Comparison of ENCODE assay signal across 9 cellular contexts in genomic region chr5:100841358-100842076, GRCh38.
A peak's percentile ranks its signal among the peaks of the same experiment; 100 is the strongest.
DNase-seq lines count a peak whose midpoint lies in the region; ATAC-seq, FAIRE-seq and TF ChIP-seq lines count a peak whose summit lies in the region.
"Had no signal": no experiment of that assay in that cellular context is flagged by ENCODE, and none has a peak within 500 bp of the region (broad histone marks: within the 10 kb centered on the region; RNA-seq: fewer than 3 reads in every experiment).

No MANE protein-coding gene starts in this region.

- no peak overlapping the region for H3K23ac ChIP-seq in H9 (ENCODE audit: insufficient read length, low read depth, low read length)

- H2BK20ac ChIP-seq in H9 (ENCODE audit: low read depth, low read length, poor library complexity, severe bottlenecking), result no peak overlapping the region

- DNase-seq in GM12865 (ENCODE audit: low read depth) (peak; percentile 57), H9 (no peak), lower lobe of right lung (no peak), kidney (no peak), Peyer's patch (no peak), GM13976 (ENCODE audit: low spot score) (no peak), chondrocyte (ENCODE audit: low spot score) (no peak)
- DNase-seq: MM.1S had no signal

- H4K91ac ChIP-seq in H9 (ENCODE audit: insufficient read length, low read depth, low read length), result no peak overlapping the region

- H3K79me2 ChIP-seq in H9 (ENCODE audit: insufficient read depth, low read length), result no peaks in the 10 kb centered on the region
- H3K79me2 ChIP-seq in SU-DHL-6 (ENCODE audit: insufficient read depth, low read length), result peaks cover 27% of the 10 kb centered on the region

- H4K8ac ChIP-seq in H9 (replicated peaks; ENCODE audit: insufficient read length, low read depth, low read length), result no peak overlapping the region

- H3K36me3 Mint-ChIP-seq in H9 (ENCODE audit: insufficient read depth in 1 of 3, low read depth in 3 of 3) (no peaks in the 10 kb centered on the region), chondrocyte (ENCODE audit: low read depth) (no peaks in the 10 kb centered on the region)

- H3K27me3 Mint-ChIP-seq in H9 (ENCODE audit: low read depth), result no peaks in the 10 kb centered on the region
- no peaks in the 10 kb centered on the region for H3K27me3 Mint-ChIP-seq in chondrocyte (ENCODE audit: low read depth)

- H3F3A ChIP-seq in SU-DHL-6 (ENCODE audit: insufficient read depth), result peaks cover 21% of the 10 kb centered on the region

- H3K4me2 ChIP-seq in H9 (ENCODE audit: insufficient read depth, insufficient read length, low read length), result no peak overlapping the region
- H3K4me2 ChIP-seq in SU-DHL-6 (ENCODE audit: low read depth, low read length, poor library complexity, severe bottlenecking), result peak overlapping the region; percentile 45

- H3K18ac ChIP-seq in H9 (ENCODE audit: insufficient read length, low read depth, low read length), result no peak overlapping the region

- H2AFZ ChIP-seq in H9 (ENCODE audit: low read length), result no peak overlapping the region
- no peak overlapping the region for H2AFZ ChIP-seq in SU-DHL-6 (ENCODE audit: low read depth, low read length, severe bottlenecking)

- H3K4me1 Mint-ChIP-seq in H9 (peaks cover 16 to 17% of the 10 kb centered on the region in 2 experiments), chondrocyte (ENCODE audit: low read depth) (no peaks in the 10 kb centered on the region)

- no peaks in the 10 kb centered on the region for H3K9me3 Mint-ChIP-seq in H9
- no peaks in the 10 kb centered on the region for H3K9me3 Mint-ChIP-seq in chondrocyte (ENCODE audit: low read depth)

- no peaks in the 10 kb centered on the region for H3K79me1 ChIP-seq in H9 (ENCODE audit: insufficient read depth, low read depth, low read length, poor library complexity, severe bottlenecking)

- FAIRE-seq in kidney (lab: Jason Lieb, UNC), result no peak

- peaks cover 2% of the 10 kb centered on the region; the same call in 1 of the 2 replicates for H3K4me1 ChIP-seq in H9 (ENCODE audit: insufficient read depth, low read length)
- peaks cover 39% of the 10 kb centered on the region for H3K4me1 ChIP-seq in lower lobe of right lung
- H3K4me1 ChIP-seq in kidney (ENCODE audit: control insufficient read depth in 1 of 2, insufficient read depth in 1 of 2, low read depth in 1 of 2, low read length in 2 of 2), result no peaks in the 10 kb centered on the region
- no peaks in the 10 kb centered on the region for H3K4me1 ChIP-seq in Peyer's patch

- no peak for TF ChIP-seq POLR2A in Peyer's patch (IDR thresholded peaks at IDR 0.05)

- no peak overlapping the region for H3K56ac ChIP-seq in H9 (ENCODE audit: insufficient read length, low read depth, low read length)

- H3K9me3 ChIP-seq in H9 (ENCODE audit: control insufficient read depth, low read depth, low read length) (no peaks in the 10 kb centered on the region), SU-DHL-6 (ENCODE audit: insufficient read depth, low read length) (no peaks in the 10 kb centered on the region), lower lobe of right lung (no peaks in the 10 kb centered on the region), kidney (ENCODE audit: control insufficient read depth in 1 of 2, low read length in 2 of 2) (no peaks in the 10 kb centered on the region), Peyer's patch (no peaks in the 10 kb centered on the region)

- H3K36me3 ChIP-seq in SU-DHL-6 (ENCODE audit: low read length) (peaks cover 38% of the 10 kb centered on the region), lower lobe of right lung (no peaks in the 10 kb centered on the region), kidney (ENCODE audit: control insufficient read depth in 1 of 2, insufficient read depth in 2 of 2, low read length in 2 of 2) (no peaks in the 10 kb centered on the region), Peyer's patch (no peaks in the 10 kb centered on the region)

- no CpG with 5 or more reads among the region's 4 CpGs for WGBS in H9 (ENCODE audit: extremely low coverage, insufficient read length, low lambda C conversion rate)

- no peak overlapping the region for H2AK5ac ChIP-seq in H9 (ENCODE audit: insufficient read length, low read length)

- H4K20me1 ChIP-seq in H9 (ENCODE audit: control insufficient read depth, insufficient read depth, insufficient read length), result no peaks in the 10 kb centered on the region
- H4K20me1 ChIP-seq in SU-DHL-6 (ENCODE audit: low read depth, low read length), result no peaks in the 10 kb centered on the region

- no peak overlapping the region for H3K9ac ChIP-seq in H9 (ENCODE audit: extremely low read depth, insufficient read length, low read length)
- H3K9ac ChIP-seq in SU-DHL-6 (ENCODE audit: low read length), result peak overlapping the region; percentile 22; the same call in 1 of the 2 replicates
- no peak overlapping the region for H3K9ac ChIP-seq in kidney (ENCODE audit: low read length in 2 of 2)

- H2BK15ac ChIP-seq in H9 (ENCODE audit: low read depth, low read length), result no peak overlapping the region

- no peak overlapping the region for H3K14ac ChIP-seq in H9 (ENCODE audit: insufficient read depth, low read length)

- H4K5ac ChIP-seq in H9 (ENCODE audit: insufficient read length, low read depth, low read length), result no peak overlapping the region

- no peaks in the 10 kb centered on the region for H3K23me2 ChIP-seq in H9 (ENCODE audit: insufficient read length, low read depth, low read length, poor library complexity, severe bottlenecking)

- ATAC-seq in lower lobe of right lung, result no peak

- H3K27ac Mint-ChIP-seq in H9 (peak overlapping the region in 2 of 3 experiments; percentile 8 to 48; a peak in 1 of 7 replicates), chondrocyte (ENCODE audit: unreplicated experiment) (no peak overlapping the region)

- no peak overlapping the region for H3T11ph ChIP-seq in H9 (ENCODE audit: low read length)

- H3K9me2 ChIP-seq in SU-DHL-6 (replicated peaks; ENCODE audit: insufficient read depth, low read length), result no peaks in the 10 kb centered on the region

- peak overlapping the region in 1 of 2 experiments; percentile 30; a peak in 1 of 5 replicates for H3K4me3 Mint-ChIP-seq in H9
- no peak overlapping the region for H3K4me3 Mint-ChIP-seq in chondrocyte (ENCODE audit: unreplicated experiment)

- in situ Hi-C loops in GM13976 (cut with MboI; ENCODE audit: low sequenced_read_pairs, unreplicated experiment), result no loop called here

- intact Hi-C loops in lower lobe of right lung (cut with DNase I) (no loop called here), kidney (cut with DNase I) (no loop called here)

- H3K4me3 ChIP-seq in GM12865 (ENCODE audit: low read depth, low read length) (peak overlapping the region; percentile 55), SU-DHL-6 (ENCODE audit: insufficient read depth, low read length, poor library complexity, severe bottlenecking) (no peak overlapping the region), lower lobe of right lung (no peak overlapping the region), kidney (ENCODE audit: low read length in 2 of 2) (no peak overlapping the region), Peyer's patch (no peak overlapping the region)

- TF ChIP-seq CTCF in GM12865 (IDR thresholded peaks at IDR 0.05; ENCODE audit: insufficient read depth, low read depth, low read length, missing control alignments), result no peak
- no peak for TF ChIP-seq CTCF in H9 (conservative IDR thresholded peaks at IDR 0.05)
- no peak for TF ChIP-seq CTCF in SU-DHL-6 (IDR thresholded peaks at IDR 0.05; ENCODE audit: insufficient read depth, low read length, poor library complexity, severe bottlenecking)
- no peak for TF ChIP-seq CTCF in lower lobe of right lung (IDR thresholded peaks at IDR 0.05)
- TF ChIP-seq CTCF in kidney (IDR thresholded peaks at IDR 0.05; ENCODE audit: borderline replicate concordance, extremely low read depth, insufficient read depth), result no peak
- TF ChIP-seq CTCF in Peyer's patch (IDR thresholded peaks at IDR 0.05), result no peak
- TF ChIP-seq CTCF in GM13976 (IDR thresholded peaks at IDR 0.05; ENCODE audit: borderline replicate concordance, control extremely low read depth, extremely low read depth, insufficient read depth, missing control alignments), result no peak
- no peak for TF ChIP-seq CTCF in chondrocyte (IDR thresholded peaks at IDR 0.05)

- no peak overlapping the region for H2BK5ac ChIP-seq in H9 (ENCODE audit: insufficient read length, low read length)

- H3K27me3 ChIP-seq in H9 (ENCODE audit: insufficient read depth, low read length) (no peaks in the 10 kb centered on the region), SU-DHL-6 (ENCODE audit: low read length) (no peaks in the 10 kb centered on the region), lower lobe of right lung (ENCODE audit: low read depth) (no peaks in the 10 kb centered on the region), Peyer's patch (no peaks in the 10 kb centered on the region)

- H2BK12ac ChIP-seq in H9 (ENCODE audit: insufficient read length, low read depth, low read length), result no peak overlapping the region

- no peak overlapping the region for H3K4ac ChIP-seq in H9 (ENCODE audit: low read depth, low read length)

- H2BK120ac ChIP-seq in H9 (ENCODE audit: low read depth, low read length, poor library complexity, severe bottlenecking), result no peak overlapping the region

- H3K27ac ChIP-seq in H9 (ENCODE audit: insufficient read length, low read depth, low read length) (no peak overlapping the region), SU-DHL-6 (ENCODE audit: low read depth, low read length) (peak overlapping the region; percentile 47; the same call in 1 of the 2 replicates), lower lobe of right lung (peak overlapping the region; percentile 8), kidney (ENCODE audit: low read depth in 2 of 2, low read length in 2 of 2) (no peak overlapping the region), Peyer's patch (peak overlapping the region in 2 of 4 donors; percentile 18 to 26)

Comparison
In these comparisons a context has a peak if more than half of its experiments do, and no peak if none do; other contexts are left out.
1. H3K27ac ChIP-seq: peak in SU-DHL-6 (single experiment) and lower lobe of right lung (single experiment); none in H9 (single experiment) and kidney (0 of 2).